Comparison of ENCODE assay signal across 8 cellular contexts in genomic region chr10:27153325-27153724, GRCh38. TPM values are rescaled to one million over a fixed set of nuclear protein-coding genes. Genes with fewer than 3 reads are reported as not detected.
DNase-seq lines count a peak whose midpoint lies in the region; ATAC-seq, FAIRE-seq and TF ChIP-seq lines count a peak whose summit lies in the region.

No MANE protein-coding gene starts in this region.

- H3K9me3 Mint-ChIP-seq in CD14-positive monocyte, result peaks cover 0 to 12% (median 0%) of the 10 kb centered on the region in 7 donors
- no peaks in the 10 kb centered on the region for H3K9me3 Mint-ChIP-seq in endothelial cell (ENCODE audit: unreplicated experiment)

- H3K9me3 ChIP-seq in OCI-LY1 (ENCODE audit: low read length), result no peaks in the 10 kb centered on the region
- no peaks in the 10 kb centered on the region for H3K9me3 ChIP-seq in neuron (ENCODE audit: low read length)

- H3K27ac ChIP-seq in OCI-LY1 (ENCODE audit: low read depth, low read length, poor library complexity, severe bottlenecking), result no peak overlapping the region

- peaks cover 10% of the 10 kb centered on the region; the same call in 1 of the 2 replicates for H4K20me1 ChIP-seq in OCI-LY1 (ENCODE audit: insufficient read depth, low read length)

- H3K27me3 Mint-ChIP-seq in CD14-positive monocyte (ENCODE audit: low read depth in 3 of 3) (no peaks in the 10 kb centered on the region), endothelial cell (ENCODE audit: unreplicated experiment) (peaks cover 15% of the 10 kb centered on the region)

- H3K4me1 Mint-ChIP-seq in CD14-positive monocyte, result peaks cover 35% of the 10 kb centered on the region
- peaks cover 34% of the 10 kb centered on the region for H3K4me1 Mint-ChIP-seq in endothelial cell (ENCODE audit: unreplicated experiment)

- intact Hi-C loops in CD14-positive monocyte (cut with micrococcal nuclease), result loop anchor here in 1 of 2 donors (5.0 kb wide), 1 partner anchor 51 kb away; the partner anchor contains the start of gene ANKRD26

- H2AFZ ChIP-seq in OCI-LY1 (ENCODE audit: low read length), result no peak overlapping the region
- no peak overlapping the region for H2AFZ ChIP-seq in neuron (ENCODE audit: low read depth, low read length)

- H3K36me3 ChIP-seq in OCI-LY1 (ENCODE audit: insufficient read depth, low read length), result peaks cover 37% of the 10 kb centered on the region; the same call in 1 of the 2 replicates
- peaks cover 12% of the 10 kb centered on the region for H3K36me3 ChIP-seq in neuron (ENCODE audit: insufficient read depth, low read length)

- H3K4me1 ChIP-seq in OCI-LY1 (ENCODE audit: insufficient read depth, low read length, severe bottlenecking), result peaks cover 33% of the 10 kb centered on the region
- H3K4me1 ChIP-seq in neuron (ENCODE audit: insufficient read depth, low read length), result peaks cover 20% of the 10 kb centered on the region

- no peaks in the 10 kb centered on the region for H3F3A ChIP-seq in OCI-LY1 (ENCODE audit: insufficient read depth, low read length)

- TF ChIP-seq POLR2A in GM12892 (IDR thresholded peaks at IDR 0.05; ENCODE audit: low read depth, low read length), result no peak

- no peak for FAIRE-seq in GM12892 (lab: Jason Lieb, UNC)

- TF ChIP-seq CTCF in CD14-positive monocyte (IDR thresholded peaks at IDR 0.05), result no peak
- TF ChIP-seq CTCF in OCI-LY1 (IDR thresholded peaks at IDR 0.05; ENCODE audit: low read length), result no peak
- TF ChIP-seq CTCF in endothelial cell (IDR thresholded peaks at IDR 0.05; ENCODE audit: unreplicated experiment), result no peak

- ATAC-seq in HG03342 (IDR thresholded peaks at IDR 0.05; ENCODE audit: unreplicated experiment) (no peak), HG03159 (IDR thresholded peaks at IDR 0.05; ENCODE audit: unreplicated experiment) (no peak)

- no peaks in the 10 kb centered on the region for H3K27me3 ChIP-seq in OCI-LY1 (ENCODE audit: insufficient read depth, low read length)
- no peaks in the 10 kb centered on the region for H3K27me3 ChIP-seq in neuron (ENCODE audit: insufficient read depth, low read length)

- H3K36me3 Mint-ChIP-seq in CD14-positive monocyte, result peaks cover 11 to 18% of the 10 kb centered on the region in 2 donors
- H3K36me3 Mint-ChIP-seq in endothelial cell (ENCODE audit: low read depth, unreplicated experiment), result peaks cover 13% of the 10 kb centered on the region

- H3K27ac Mint-ChIP-seq in CD14-positive monocyte (peak overlapping the region; percentile 100), endothelial cell (ENCODE audit: unreplicated experiment) (peak overlapping the region; percentile 99)

- H3K9me2 ChIP-seq in OCI-LY1 (ENCODE audit: low read depth, low read length), result no peaks in the 10 kb centered on the region

- H3K4me2 ChIP-seq in OCI-LY1 (ENCODE audit: low read length), result peak overlapping the region; percentile 99

- H3K4me3 ChIP-seq in OCI-LY1 (ENCODE audit: low read depth, low read length, poor library complexity, severe bottlenecking) (peak overlapping the region; percentile 96), neuron (ENCODE audit: low read length) (peak overlapping the region; percentile 99)

- DNase-seq in CD14-positive monocyte (ENCODE audit: low spot score) (no peak), endothelial cell (ENCODE audit: low spot score) (no peak), GM12892 (ENCODE audit: insufficient read length) (no peak), medulla oblongata (ENCODE audit: extremely low spot score) (no peak)

- peaks cover 79% of the 10 kb centered on the region for H3K79me2 ChIP-seq in OCI-LY1 (ENCODE audit: insufficient read depth, low read length)

- H3K9ac ChIP-seq in OCI-LY1 (ENCODE audit: low read length), result peak overlapping the region; percentile 100

- peak overlapping the region; percentile 99 to 100 for H3K4me3 Mint-ChIP-seq in CD14-positive monocyte
- H3K4me3 Mint-ChIP-seq in endothelial cell (ENCODE audit: unreplicated experiment), result peak overlapping the region; percentile 99

RNA-seq across cellular contexts. Expression of gene YME1L1, which starts 0.9 kb away (rescaled TPM):
- 10 to 100 TPM; 64.6 to 72.9 TPM for polyA plus RNA-seq in CD14-positive monocyte
- total RNA-seq in endothelial cell (ENCODE audit: unreplicated experiment), result 98.6 TPM
- 60.4 TPM for polyA plus RNA-seq in GM12892 (2012; ENCODE audit: missing spikeins)

RNA-seq across cellular contexts. Expression of gene MASTL, which starts 1.8 kb away (rescaled TPM):
- polyA plus RNA-seq in CD14-positive monocyte, result 1 to 10 TPM in 1 of 2 donors, under 1 TPM in 1; 0.65 to 2.4 TPM
- 9.9 TPM for total RNA-seq in endothelial cell (ENCODE audit: unreplicated experiment)
- polyA plus RNA-seq in GM12892 (2012; ENCODE audit: missing spikeins), result 14.7 TPM

RNA-seq across cellular contexts. Expression of gene ANKRD26, which starts 53.0 kb away (rescaled TPM):
- polyA plus RNA-seq in CD14-positive monocyte, result under 1 TPM; 0.36 TPM
- total RNA-seq in endothelial cell (ENCODE audit: unreplicated experiment), result 12.5 TPM
- polyA plus RNA-seq in GM12892 (2012; ENCODE audit: missing spikeins), result 7.4 TPM
